ENCODE assay signal across 17 cellular contexts in the genomic region with DNA sequence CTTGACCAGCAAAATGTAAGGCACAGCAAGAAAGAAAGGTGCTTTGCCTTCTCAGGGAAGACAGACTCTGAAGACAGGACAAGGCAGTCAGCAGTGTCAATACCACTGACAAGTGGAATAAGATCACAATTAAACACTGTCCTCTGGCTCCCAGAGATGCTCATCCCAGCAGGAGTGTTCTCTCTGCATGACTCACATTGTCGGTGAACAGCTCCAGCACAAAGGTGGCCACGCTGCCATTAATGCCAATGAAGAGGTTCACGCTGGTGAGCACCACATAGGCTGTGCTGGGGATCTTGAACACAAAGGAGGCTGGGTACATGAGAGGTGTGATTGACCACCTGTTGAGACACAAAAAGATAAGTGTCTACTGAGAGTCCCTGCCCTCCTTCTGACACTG. TPM values are rescaled to one million over a fixed set of nuclear protein-coding genes. Genes with fewer than 3 reads are reported as not detected.
A peak's percentile ranks its signal among the peaks of the same experiment; 100 is the strongest.
DNase-seq lines count a peak whose midpoint lies in the region; ATAC-seq and TF ChIP-seq lines count a peak whose summit lies in the region.
"Had no signal": no experiment of that assay in that cellular context is flagged by ENCODE, and none has a peak within 500 bp of the region (broad histone marks: within the 10 kb centered on the region; RNA-seq: fewer than 3 reads in every experiment).

No MANE protein-coding gene starts in this region.

- no peak overlapping the region for H3K27ac ChIP-seq in GM23338 (ENCODE audit: low read depth)
- peak overlapping the region in 4 of 5 donors; percentile 23 to 70 (median 44) for H3K27ac ChIP-seq in adrenal gland
- H3K27ac ChIP-seq: C4-2B, GM23248 had no signal

- H3K9me3 ChIP-seq in adrenal gland (replicated peaks in 1 of 3), result no peaks in the 10 kb centered on the region

- no peak for TF ChIP-seq POLR2A in adrenal gland (IDR thresholded peaks at IDR 0.05)
- TF ChIP-seq POLR2A in lower leg skin (IDR thresholded peaks at IDR 0.05), result no peak

- H3K9me3 Mint-ChIP-seq in GM23338 (no peaks in the 10 kb centered on the region), neural crest cell (no peaks in the 10 kb centered on the region)

- no peaks in the 10 kb centered on the region for H3K27me3 ChIP-seq in GM23338 (ENCODE audit: insufficient read depth)
- no peaks in the 10 kb centered on the region for H3K27me3 ChIP-seq in adrenal gland

- no peaks in the 10 kb centered on the region for H3K79me2 ChIP-seq in GM23338 (replicated peaks; ENCODE audit: insufficient read depth)

- no peak overlapping the region for H3K4me2 ChIP-seq in GM23338

- no peak for ATAC-seq in GM23338

- H3K27ac Mint-ChIP-seq in GM23338, result peak overlapping the region; percentile 32; the same call in 1 of the 2 replicates
- peak overlapping the region; percentile 69 for H3K27ac Mint-ChIP-seq in neural crest cell (ENCODE audit: unreplicated experiment)

- TF ChIP-seq CTCF in GM23338 (conservative IDR thresholded peaks at IDR 0.05; ENCODE audit: low read depth in 2 of 2) (no peak), adrenal gland (IDR thresholded peaks at IDR 0.05) (no peak), neural crest cell (conservative IDR thresholded peaks at IDR 0.05) (no peak), lower leg skin (IDR thresholded peaks at IDR 0.05) (no peak)

- H3K36me3 ChIP-seq in GM23338 (ENCODE audit: insufficient read depth) (no peaks in the 10 kb centered on the region), adrenal gland (replicated peaks in 1 of 2) (peaks cover 0 to 96% of the 10 kb centered on the region in 2 donors)

- H3K4me1 Mint-ChIP-seq in GM23338 (no peaks in the 10 kb centered on the region), neural crest cell (no peaks in the 10 kb centered on the region)

- WGBS in adrenal gland, 4 donors, result 64 to 82% (median 72%) methylated on average over 3 of the region's 3 CpGs
- 87 to 92% methylated on average over 3 of the region's 3 CpGs for WGBS in lower leg skin, 2 donors

- no peaks in the 10 kb centered on the region for H3F3A ChIP-seq in GM23338 (replicated peaks; ENCODE audit: low read depth)

- H3K4me3 Mint-ChIP-seq in GM23338 (no peak overlapping the region), neural crest cell (no peak overlapping the region)

- no peak overlapping the region for H2AFZ ChIP-seq in GM23338
- H2AFZ ChIP-seq: GM23248 had no signal

- no peak overlapping the region for H3K4me3 ChIP-seq in GM23338
- H3K4me3 ChIP-seq in adrenal gland, result no peak overlapping the region
- H3K4me3 ChIP-seq in lower leg skin (ENCODE audit: low read depth, poor library complexity, severe bottlenecking), result no peak overlapping the region
- H3K4me3 ChIP-seq: GM23248 had no signal

- H3K27me3 Mint-ChIP-seq in GM23338 (ENCODE audit: insufficient read depth, low read depth, poor library complexity) (no peaks in the 10 kb centered on the region), neural crest cell (ENCODE audit: low read depth) (no peaks in the 10 kb centered on the region)

- intact Hi-C loops in adrenal gland (cut with DNase I), result no loop called here
- intact Hi-C loops in lower leg skin (cut with DNase I; ENCODE audit: low total_unique reads), result no loop called here

- no peaks in the 10 kb centered on the region for H3K4me1 ChIP-seq in GM23338 (ENCODE audit: insufficient read depth)
- peaks cover 0 to 64% of the 10 kb centered on the region in 2 donors for H3K4me1 ChIP-seq in adrenal gland (replicated peaks in 1 of 2)

- H3K9me2 ChIP-seq in GM23338 (ENCODE audit: insufficient read depth), result no peaks in the 10 kb centered on the region

- H4K20me1 ChIP-seq in GM23338 (replicated peaks; ENCODE audit: insufficient read depth), result no peaks in the 10 kb centered on the region

- H3K36me3 Mint-ChIP-seq in GM23338 (ENCODE audit: low read depth), result peaks cover 63% of the 10 kb centered on the region
- peaks cover 7% of the 10 kb centered on the region for H3K36me3 Mint-ChIP-seq in neural crest cell (ENCODE audit: low read depth)

- DNase-seq in NCI-H2227 (lab: John Stamatoyannopoulos, UW; ENCODE audit: unreplicated experiment), result peak; percentile 31
- no peak for DNase-seq in NCI-H2227 treated with DMSO at 0.1 percent for 48 hours (lab: John Stamatoyannopoulos, UW)
- no peak for DNase-seq in GM23338 (ENCODE audit: low spot score)
- no peak for DNase-seq in adrenal gland
- DNase-seq in neural crest cell (ENCODE audit: low read depth, low spot score), result no peak
- DNase-seq in middle frontal gyrus (ENCODE audit: extremely low spot score, low spot score), result no peak
- DNase-seq in lower leg skin (ENCODE audit: low spot score in 2 of 2), result no peak
- DNase-seq in midbrain (lab: John Stamatoyannopoulos, UW), result no peak
- DNase-seq: GF-D8, KBM-7, NCI-H1694 treated with DMSO at 0.1 percent for 48 hours, NCI-H2171, NCI-H524, RPMI8226 had no signal

TF ChIP-seq in GM23338, 12 proteins besides CTCF, POLR2A, EP300 and RAD21:
- no peak for TF ChIP-seq ZNF331 (CRISPR knock-in tag; IDR thresholded peaks at IDR 0.05; ENCODE audit: low read depth)
- no peak for TF ChIP-seq EZH2phosphoT487 (IDR thresholded peaks at IDR 0.05; ENCODE audit: unreplicated experiment)
- TF ChIP-seq POLR2AphosphoS5 (IDR thresholded peaks at IDR 0.05; ENCODE audit: low read depth), result no peak

RNA-seq across cellular contexts. Expression of gene NIPSNAP3B, which starts 31.9 kb away (rescaled TPM):
- 0.47 and 0.63 TPM in 2 replicates for total RNA-seq in GM23338 (2014; rRNA removed; shearing (Covaris generic))
- 1.0 and 1.4 TPM in 2 replicates for polyA plus RNA-seq in GM23338 (2016; fragmentation: Nextera tagmentation; extraction: Ambion mirVana)
- total RNA-seq in adrenal gland, result 10 to 100 TPM in 5 of 8 donors, 1 to 10 TPM in 3; 8.1 to 28.2 (median 12.5) TPM
- 10 to 100 TPM in 2 of 3 donors, 1 to 10 TPM in 1; 8.5 to 36.5 (median 14.0) TPM for polyA plus RNA-seq in adrenal gland
- total RNA-seq in neural crest cell, result 3.8 TPM in 2 replicates
- 1 to 10 TPM; 1.6 to 3.2 (median 1.9) TPM for total RNA-seq in lower leg skin
- total RNA-seq: A172 had no signal

RNA-seq across cellular contexts. Expression of gene NIPSNAP3A, which starts 48.4 kb away (rescaled TPM):
- total RNA-seq in GM23338 (2014; rRNA removed; shearing (Covaris generic)), result 9.6 and 12.7 TPM in 2 replicates
- 11.1 and 13.0 TPM in 2 replicates for polyA plus RNA-seq in GM23338 (2016; fragmentation: Nextera tagmentation; extraction: Ambion mirVana)
- total RNA-seq in adrenal gland, result 10 to 100 TPM; 32.3 to 76.9 (median 43.7) TPM
- polyA plus RNA-seq in adrenal gland, result 10 to 100 TPM; 18.3 to 49.2 (median 34.1) TPM
- total RNA-seq in neural crest cell, result 14.6 and 14.9 TPM in 2 replicates
- 10 to 100 TPM; 22.0 to 30.1 (median 26.0) TPM for total RNA-seq in lower leg skin
